ENCODE assay signal across 9 cellular contexts in genomic region chr22:32823024-32823730, GRCh38. TPM values are rescaled to one million over a fixed set of nuclear protein-coding genes. Genes with fewer than 3 reads are reported as not detected.
DNase-seq lines count a peak whose midpoint lies in the region; ATAC-seq, FAIRE-seq and TF ChIP-seq lines count a peak whose summit lies in the region.
"Had no signal": no experiment of that assay in that cellular context is flagged by ENCODE, and none has a peak within 500 bp of the region (broad histone marks: within the 10 kb centered on the region; RNA-seq: fewer than 3 reads in every experiment).

No MANE protein-coding gene starts in this region.

- H3K4me3 Mint-ChIP-seq in glutamatergic neuron (ENCODE audit: unreplicated experiment) = no peak overlapping the region

- no peak for TF ChIP-seq POLR2A in Peyer's patch (IDR thresholded peaks at IDR 0.05)

- peaks cover 33% of the 10 kb centered on the region for H3K36me3 ChIP-seq in right atrium auricular region
- H3K36me3 ChIP-seq in Peyer's patch = no peaks in the 10 kb centered on the region
- H3K36me3 ChIP-seq: SJSA1 had no signal

- H3K27ac Mint-ChIP-seq in glutamatergic neuron (ENCODE audit: unreplicated experiment) = no peak overlapping the region

- H3K4me1 Mint-ChIP-seq in glutamatergic neuron (ENCODE audit: low read depth, unreplicated experiment) = peaks cover 3% of the 10 kb centered on the region

- H3K4me3 ChIP-seq in right atrium auricular region = no peak overlapping the region
- no peak overlapping the region for H3K4me3 ChIP-seq in Peyer's patch
- H3K4me3 ChIP-seq: SJSA1 had no signal

- H3K27ac ChIP-seq in right atrium auricular region (peak overlapping the region; percentile 25 to 52), Peyer's patch (no peak overlapping the region)
- H3K27ac ChIP-seq: SJSA1 had no signal

- DNase-seq in right atrium auricular region (ENCODE audit: low spot score) (no peak), cardiac septum (ENCODE audit: low spot score) (no peak), Peyer's patch (peak in 1 of 3 donors; percentile 65), glutamatergic neuron (peak; percentile 67), urothelium cell line (ENCODE audit: low spot score) (peak; percentile 67), superior temporal gyrus (ENCODE audit: extremely low spot score) (no peak), amygdala (lab: John Stamatoyannopoulos, UW) (no peak)

- peaks cover 1% of the 10 kb centered on the region for H3K27me3 Mint-ChIP-seq in glutamatergic neuron (ENCODE audit: unreplicated experiment)

- H3K4me1 ChIP-seq in right atrium auricular region (peaks cover 0 to 96% of the 10 kb centered on the region in 2 donors), Peyer's patch (peaks cover 0 to 13% (median 0%) of the 10 kb centered on the region in 4 donors)
- H3K4me1 ChIP-seq: SJSA1 had no signal

- H3K36me3 Mint-ChIP-seq in glutamatergic neuron (ENCODE audit: unreplicated experiment) = no peaks in the 10 kb centered on the region

- H3K9me3 Mint-ChIP-seq in glutamatergic neuron (ENCODE audit: unreplicated experiment) = no peaks in the 10 kb centered on the region

- FAIRE-seq in urothelium cell line (lab: Jason Lieb, UNC) = no peak

- ATAC-seq in HG03460 (IDR thresholded peaks at IDR 0.05; ENCODE audit: unreplicated experiment) = no peak

- intact Hi-C loops in cardiac septum (cut with DNase I) = no loop called here

- H3K9me3 ChIP-seq in right atrium auricular region (no peaks in the 10 kb centered on the region), Peyer's patch (no peaks in the 10 kb centered on the region)
- H3K9me3 ChIP-seq: SJSA1 had no signal

- TF ChIP-seq CTCF in right atrium auricular region (IDR thresholded peaks at IDR 0.05) = peak in 1 of 2 donors; percentile 42
- TF ChIP-seq CTCF in Peyer's patch (IDR thresholded peaks at IDR 0.05) = peak in 4 of 6 experiments; percentile 11 to 52 (median 42)
- peak; percentile 49 for TF ChIP-seq CTCF in glutamatergic neuron (IDR thresholded peaks at IDR 0.05; ENCODE audit: partially characterized antibody, unreplicated experiment)

- no peaks in the 10 kb centered on the region for H3K27me3 ChIP-seq in right atrium auricular region
- no peaks in the 10 kb centered on the region for H3K27me3 ChIP-seq in Peyer's patch
- H3K27me3 ChIP-seq: SJSA1 had no signal

RNA-seq across cellular contexts. Expression of gene TIMP3, which starts 21.7 kb away (rescaled TPM):
- total RNA-seq in right atrium auricular region = 100 to 1,000 TPM; 625 to 711 TPM
- total RNA-seq in cardiac septum = 116 TPM
- total RNA-seq in Peyer's patch = 10 to 100 TPM; 40.1 to 93.3 (median 67.5) TPM
- 15.2 TPM for total RNA-seq in glutamatergic neuron (ENCODE audit: unreplicated experiment)

Comparison
In these comparisons a context has a peak if more than half of its experiments do, and no peak if none do; other contexts are left out.
1. DNase-seq: peak in glutamatergic neuron (single experiment) and urothelium cell line (single experiment); none in right atrium auricular region (single experiment), cardiac septum (single experiment), superior temporal gyrus (single experiment) and amygdala (0 of 56).
2. H3K27ac ChIP-seq: peak in right atrium auricular region (2 of 2); none in Peyer's patch (0 of 4).